ENCODE assay signal across 1 cellular context in the genomic region with DNA sequence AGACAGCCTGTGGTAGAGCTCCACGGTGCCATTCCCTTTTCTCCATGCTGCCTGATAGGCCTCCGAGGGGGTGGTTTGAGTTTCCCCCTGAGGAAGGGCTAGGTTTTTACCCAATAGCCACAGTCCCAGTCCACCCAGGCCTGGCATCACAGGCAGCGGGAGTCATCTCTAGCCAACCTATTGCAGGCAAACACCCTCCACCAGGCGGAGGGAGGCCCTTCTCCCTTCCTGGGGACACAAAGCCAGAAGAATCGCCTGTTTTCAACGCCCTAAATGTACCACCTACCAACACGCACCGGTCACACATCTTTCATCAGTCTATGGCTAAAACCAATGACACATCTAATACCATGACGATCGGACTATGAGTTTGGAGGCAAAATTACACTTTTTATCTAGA.
TF ChIP-seq lines count a peak whose summit lies in the region.

No MANE protein-coding gene starts in this region.

TF ChIP-seq in liver, 16 proteins besides CTCF, POLR2A, EP300 and RAD21 (continued from another document):
- no peak for TF ChIP-seq REST (IDR thresholded peaks at IDR 0.05)
- no peak for TF ChIP-seq FOXA2 (IDR thresholded peaks at IDR 0.05)
- no peak for TF ChIP-seq HNF4G (IDR thresholded peaks at IDR 0.05)
- no peak for TF ChIP-seq SP1 (IDR thresholded peaks at IDR 0.05)
- TF ChIP-seq ZBTB33 (IDR thresholded peaks at IDR 0.05): no peak
- TF ChIP-seq HNF4A (conservative IDR thresholded peaks at IDR 0.05): no peak
- no peak for TF ChIP-seq EGR1 (IDR thresholded peaks at IDR 0.05; ENCODE audit: low read depth in 2 of 2)
- no peak for TF ChIP-seq TAF1 (conservative IDR thresholded peaks at IDR 0.05)
